Comparison of ENCODE assay signal across 21 cellular contexts in the genomic region with DNA sequence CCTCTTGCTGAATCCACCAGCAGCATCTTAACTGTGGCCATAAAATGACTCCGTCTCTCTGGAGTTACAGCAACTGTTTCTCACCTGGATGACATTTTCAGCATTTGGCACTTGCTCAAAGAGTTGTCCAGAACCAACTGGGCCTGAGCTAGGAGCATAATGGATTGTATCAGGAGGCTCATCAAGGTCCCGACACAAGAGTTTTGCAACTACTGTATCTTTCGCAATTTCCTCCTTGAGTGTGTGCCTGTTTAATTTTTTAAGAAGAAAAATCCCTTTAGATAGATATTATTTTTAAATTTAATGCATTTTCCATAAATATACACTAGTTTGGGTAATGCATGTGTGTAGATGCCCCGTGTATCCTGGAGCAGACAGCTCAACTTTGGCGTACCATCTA. TPM values are rescaled to one million over a fixed set of nuclear protein-coding genes. Genes with fewer than 3 reads are reported as not detected.
"Had no signal": no experiment of that assay in that cellular context is flagged by ENCODE, and none has a peak within 500 bp of the region (broad histone marks: within the 10 kb centered on the region; RNA-seq: fewer than 3 reads in every experiment).

No MANE protein-coding gene starts in this region.

- DNase-seq: activated CD4-positive, alpha-beta memory T cell treated with anti-CD3 and anti-CD28 coated beads, Interleukin-2, amount 10 ng/mL, durations not matched to agents 7 days and 5 days; activated CD4-positive, alpha-beta T cell treated with anti-CD3 and anti-CD28 coated beads for 4 hours; activated naive CD4-positive, alpha-beta T cell treated with anti-CD3 and anti-CD28 coated beads, Interleukin-2, amount 10 ng/mL, durations not matched to agents 7 days and 5 days; activated T-cell treated with anti-CD3 and anti-CD28 coated beads, Interleukin-2, amount 50 U/mL, for 24 hours; caudate nucleus; colonic mucosa; hypothalamus; mesenchymal stem cell; naive thymus-derived CD8-positive, alpha-beta T cell; stimulated activated CD4-positive, alpha-beta T cell treated with anti-CD3 and anti-CD28 coated beads, Interleukin-4, amount 100 ng/mL, for 24 hours; stimulated activated naive CD4-positive, alpha-beta T cell treated with Interleukin-2 at 50 U/mL for 16 hours; substantia nigra had no signal

- H3K27me3 ChIP-seq: adrenal gland, colonic mucosa, esophagus muscularis mucosa, tibial nerve, vagina had no signal

- H3K4me3 ChIP-seq: adrenal gland, colonic mucosa, esophagus muscularis mucosa, skin epidermis, tibial nerve, vagina had no signal

- H3K36me3 ChIP-seq: adrenal gland, colonic mucosa, esophagus muscularis mucosa, tibial nerve, vagina had no signal

- H3K9me3 ChIP-seq: adrenal gland, colonic mucosa, esophagus muscularis mucosa, tibial nerve, vagina had no signal

- H3K4me1 ChIP-seq: adrenal gland, colonic mucosa, esophagus muscularis mucosa, tibial nerve, vagina had no signal

- H3K27ac ChIP-seq: adrenal gland, colonic mucosa, esophagus muscularis mucosa, skin epidermis, tibial nerve, vagina had no signal

RNA-seq across cellular contexts. Expression of gene C3orf49, which starts 44.3 kb away (rescaled TPM):
- total RNA-seq: activated CD4-positive, alpha-beta memory T cell treated with anti-CD3 and anti-CD28 coated beads, Interleukin-2, amount 10 ng/mL, durations not matched to agents 7 days and 5 days; adrenal gland; colonic mucosa; esophagus muscularis mucosa; kidney epithelial cell; liver; mucosa of gallbladder; naive thymus-derived CD8-positive, alpha-beta T cell; tibial nerve; vagina; WTC11 had no signal
- polyA plus RNA-seq: adrenal gland; naive thymus-derived CD8-positive, alpha-beta T cell had no signal
